34 cellular contexts compared by ENCODE assay signal in genomic region chr1:150678988-150679387, GRCh38. TPM values are rescaled to one million over a fixed set of nuclear protein-coding genes. Genes with fewer than 3 reads are reported as not detected.
"Had no signal": no experiment of that assay in that cellular context is flagged by ENCODE, and none has a peak within 500 bp of the region (broad histone marks: within the 10 kb centered on the region; RNA-seq: fewer than 3 reads in every experiment).

No MANE protein-coding gene starts in this region.

- H3K4me1 ChIP-seq: neural progenitor cell, parathyroid adenoma, psoas muscle, suprapubic skin, testis, tibial artery, upper lobe of right lung, uterus had no signal

- H3K4me2 ChIP-seq: neural progenitor cell, smooth muscle cell had no signal

- H3K27ac ChIP-seq: neural progenitor cell, ovary, parathyroid adenoma, psoas muscle, skin epidermis, spleen, suprapubic skin, testis, tibial artery, transverse colon, upper lobe of right lung, uterus had no signal

- H3K9me3 ChIP-seq: ovary, psoas muscle, spleen, suprapubic skin, testis, tibial artery, transverse colon, upper lobe of right lung, uterus had no signal

- H3K9me3 Mint-ChIP-seq: natural killer cell; nephron; neural progenitor cell; stimulated activated memory B cell treated with anti-CD40 and anti-IgM and Interleukin-4, amounts not matched to agents 10 μg/mL and 1 μg/mL and 100 μg/mL, for 72 hours; stimulated activated naive CD8-positive, alpha-beta T cell treated with anti-CD3 and anti-CD28 coated beads, Interleukin-15, amount 100 ng/mL, for 72 hours; type B pancreatic cell had no signal

- H3K36me3 Mint-ChIP-seq: natural killer cell had no signal

- H3K9ac ChIP-seq: neural progenitor cell, parathyroid adenoma had no signal

- H3K4me1 Mint-ChIP-seq: nephron, neural progenitor cell had no signal

- H3K36me3 ChIP-seq: neural progenitor cell, ovary, uterus had no signal

- ATAC-seq: natural killer cell; psoas muscle; right cardiac atrium; sciatic nerve; stimulated activated memory B cell treated with anti-CD40 and anti-IgM and Interleukin-4, amounts not matched to agents 10 μg/mL and 1 μg/mL and 100 μg/mL, for 72 hours; stimulated activated naive CD8-positive, alpha-beta T cell treated with anti-CD3 and anti-CD28 coated beads, Interleukin-15, amount 100 ng/mL, for 72 hours; stimulated activated naive CD8-positive, alpha-beta T cell treated with anti-CD3 and anti-CD28 coated beads, Interleukin-15, Interleukin-2, amounts not matched to agents 100 U/mL and 50 U/mL, for 24 hours; upper lobe of right lung had no signal

- H3K4me3 ChIP-seq: neural progenitor cell, ovary, psoas muscle, skin epidermis, smooth muscle cell, spleen, suprapubic skin, testis, tibial artery, transverse colon, upper lobe of right lung, uterus had no signal

- H2AFZ ChIP-seq: neural progenitor cell, parathyroid adenoma had no signal

- H3K27ac Mint-ChIP-seq: natural killer cell; nephron; neural progenitor cell; progenitor cell of endocrine pancreas; stimulated activated memory B cell treated with anti-CD40 and anti-IgM and Interleukin-4, amounts not matched to agents 10 μg/mL and 1 μg/mL and 100 μg/mL, for 72 hours; type B pancreatic cell had no signal

- H3K27me3 Mint-ChIP-seq: progenitor cell of endocrine pancreas; stimulated activated memory B cell treated with anti-CD40 and anti-IgM and Interleukin-4, amounts not matched to agents 10 μg/mL and 1 μg/mL and 100 μg/mL, for 72 hours; stimulated activated naive CD8-positive, alpha-beta T cell treated with anti-CD3 and anti-CD28 coated beads, Interleukin-15, amount 100 ng/mL, for 72 hours; type B pancreatic cell had no signal

- H3K4me3 Mint-ChIP-seq: natural killer cell; nephron; neural progenitor cell; stimulated activated memory B cell treated with anti-CD40 and anti-IgM and Interleukin-4, amounts not matched to agents 10 μg/mL and 1 μg/mL and 100 μg/mL, for 72 hours; stimulated activated naive CD8-positive, alpha-beta T cell treated with anti-CD3 and anti-CD28 coated beads, Interleukin-15, amount 100 ng/mL, for 72 hours; type B pancreatic cell had no signal

- DNase-seq: natural killer cell; occipital lobe; ovary; posterior cingulate gyrus; psoas muscle; spleen; stimulated activated CD4-positive, alpha-beta T cell treated with anti-CD3 and anti-CD28 coated beads, Interleukin-12 subunit alpha, Interleukin-12 subunit beta, amount 100 ng/mL, for 4 hours; stimulated activated CD4-positive, alpha-beta T cell treated with anti-CD3 and anti-CD28 coated beads, Interleukin-1b, Interleukin-23, amount 100 ng/mL, for 48 hours; stimulated activated CD4-positive, alpha-beta T cell treated with anti-CD3 and anti-CD28 coated beads, Interleukin-4, amount 100 ng/mL, for 1 hour; stimulated activated CD4-positive, alpha-beta T cell treated with anti-CD3 and anti-CD28 coated beads, Interleukin-4, amount 100 ng/mL, for 4 hours; stimulated activated CD8-positive, alpha-beta memory T cell treated with anti-CD3 and anti-CD28 coated beads, Interleukin-4, amount 100 ng/mL, for 48 hours; stimulated activated naive CD4-positive, alpha-beta T cell; stimulated activated naive CD8-positive, alpha-beta T cell treated with anti-CD3 and anti-CD28 coated beads, Interleukin-15, amount 100 ng/mL, for 72 hours; stimulated activated naive CD8-positive, alpha-beta T cell treated with anti-CD3 and anti-CD28 coated beads, Interleukin-15, Interleukin-2, amounts not matched to agents 100 U/mL and 50 U/mL, for 24 hours; substantia nigra; testis; tibial artery; transverse colon; upper lobe of right lung; uterus had no signal

- H3K27me3 ChIP-seq: neural progenitor cell, ovary, spleen, suprapubic skin, testis, tibial artery, transverse colon, upper lobe of right lung, uterus had no signal

RNA-seq across cellular contexts. Expression of gene HORMAD1, which starts 41.7 kb away (rescaled TPM):
- total RNA-seq: ovary, progenitor cell of endocrine pancreas, renal cortical epithelial cell, smooth muscle cell had no signal
- polyA plus RNA-seq: neural cell, psoas muscle, right cardiac atrium, smooth muscle cell, urinary bladder had no signal
